In the genomic region with DNA sequence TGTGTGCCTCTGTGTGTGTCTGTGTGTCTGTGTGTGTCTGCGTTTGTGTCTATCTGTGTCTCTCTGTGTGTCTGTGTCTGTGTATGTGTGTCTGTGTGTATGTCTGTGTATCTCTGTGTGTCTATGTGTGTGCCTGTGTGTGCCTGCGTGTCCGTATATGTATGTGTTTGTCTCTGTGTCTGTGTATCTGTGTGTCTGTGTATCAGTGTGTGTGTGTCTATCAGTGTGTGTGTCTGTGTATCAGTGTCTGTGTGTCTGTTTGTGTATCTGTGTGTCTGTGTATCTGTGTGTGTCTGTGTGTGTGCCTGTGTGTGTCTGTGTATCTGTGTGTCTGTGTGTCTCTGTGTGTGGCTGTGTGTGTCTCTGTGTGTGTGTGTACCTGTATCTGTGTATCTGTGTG, we compare ENCODE assay signal across 28 cellular contexts. TPM values are rescaled to one million over a fixed set of nuclear protein-coding genes. Genes with fewer than 3 reads are reported as not detected.
A peak's percentile ranks its signal among the peaks of the same experiment; 100 is the strongest.
DNase-seq lines count a peak whose midpoint lies in the region; ATAC-seq, FAIRE-seq and TF ChIP-seq lines count a peak whose summit lies in the region.
"Had no signal": no experiment of that assay in that cellular context is flagged by ENCODE, and none has a peak within 500 bp of the region (broad histone marks: within the 10 kb centered on the region; RNA-seq: fewer than 3 reads in every experiment).

No MANE protein-coding gene starts in this region.

- H3K27me3 Mint-ChIP-seq in activated T-helper 17 cell treated with anti-CD3 and anti-CD28 coated beads, Interleukin-2, amount 50 U/mL, for 72 hours = no peaks in the 10 kb centered on the region
- H3K27me3 Mint-ChIP-seq: B cell had no signal

- TF ChIP-seq POLR2A in HepG2 (IDR thresholded peaks at IDR 0.05; ENCODE audit: insufficient read depth in 1 of 2, low read depth in 2 of 2, low read length in 2 of 2) = no peak
- TF ChIP-seq POLR2A in right lobe of liver (IDR thresholded peaks at IDR 0.05) = no peak

- no TSS peak for BruUV-seq in HepG2 (replicated peaks; lab: Mats Ljungman, UMichigan)

- H4K91ac ChIP-seq in neuronal stem cell (ENCODE audit: low read depth, low read length, poor library complexity) = no peak overlapping the region

- no peak overlapping the region for H3K4me3 Mint-ChIP-seq in activated T-helper 17 cell treated with anti-CD3 and anti-CD28 coated beads, Interleukin-2, amount 50 U/mL, for 72 hours
- H3K4me3 Mint-ChIP-seq: B cell; CD8-positive, alpha-beta T cell; GM23338 had no signal

- H2AK5ac ChIP-seq in neuronal stem cell (ENCODE audit: low read depth, low read length) = no peak overlapping the region

- H3K4me1 ChIP-seq in HepG2 (ENCODE audit: insufficient read depth, low read length) (peaks cover 16% of the 10 kb centered on the region), right lobe of liver (no peaks in the 10 kb centered on the region), neuronal stem cell (ENCODE audit: control insufficient read depth in 2 of 2, insufficient read depth in 1 of 2, low read depth in 1 of 2, low read length in 2 of 2) (peaks cover 1 to 5% of the 10 kb centered on the region in 2 donors)

- no peak overlapping the region for H3K14ac ChIP-seq in neuronal stem cell (ENCODE audit: low read length)

- H3K9ac ChIP-seq in HepG2 (ENCODE audit: insufficient read depth, low read depth, low read length) (no peak overlapping the region), neuronal stem cell (ENCODE audit: low read depth, low read length, poor library complexity) (no peak overlapping the region)

- no peaks in the 10 kb centered on the region for H3K79me2 ChIP-seq in HepG2 (ENCODE audit: insufficient read depth, low read length)

- no peaks in the 10 kb centered on the region for H3K9me3 Mint-ChIP-seq in activated T-helper 17 cell treated with anti-CD3 and anti-CD28 coated beads, Interleukin-2, amount 50 U/mL, for 72 hours
- H3K9me3 Mint-ChIP-seq: CD8-positive, alpha-beta T cell; GM23338 had no signal

- H3K4me2 ChIP-seq in HepG2 (ENCODE audit: low read depth, low read length) (0 out of 2 replicates have a peak overlapping the region, but pooled peaks have one; percentile 39), neuronal stem cell (ENCODE audit: insufficient read depth, low read length, poor library complexity, severe bottlenecking) (no peak overlapping the region)
- H3K4me2 ChIP-seq: GM23338 had no signal

- H3K4me1 Mint-ChIP-seq in activated T-helper 17 cell treated with anti-CD3 and anti-CD28 coated beads, Interleukin-2, amount 50 U/mL, for 72 hours = no peaks in the 10 kb centered on the region
- H3K4me1 Mint-ChIP-seq: B cell had no signal

- H3K18ac ChIP-seq in neuronal stem cell (ENCODE audit: low read length) = no peak overlapping the region

- no peak for DNase-seq in HepG2 (ENCODE audit: low spot score)
- no peak for DNase-seq in right lobe of liver
- no peak for DNase-seq in bronchial epithelial cell (ENCODE audit: low read depth)
- DNase-seq in neuronal stem cell (ENCODE audit: low spot score) = no peak
- no peak for DNase-seq in inferior parietal cortex (ENCODE audit: extremely low spot score)
- no peak for DNase-seq in SKM-1 treated with dmso at 0.1 percent for 144 hours (lab: John Stamatoyannopoulos, UW; ENCODE audit: unreplicated experiment)
- DNase-seq: CD8-positive, alpha-beta T cell; DMS 273 treated with DMSO at 0.1 percent for 48 hours; DMS79; GF-D8; Karpas-422; NCI-H1092; NCI-H1417 treated with DMSO at 0.1 percent for 48 hours; NCI-H1694 treated with DMSO at 0.1 percent for 48 hours; NCI-H2081; NCI-H2227 treated with DMSO at 0.1 percent for 48 hours; NCI-H69; SHP77 treated with DMSO at 0.1 percent for 48 hours had no signal

- H3K27me3 ChIP-seq in HepG2 (ENCODE audit: control insufficient read depth in 1 of 2, insufficient read depth in 2 of 2, low read length in 2 of 2) (0 out of 5 replicates have a peak, but pooled peaks cover 0 to 5% of the 10 kb centered on the region in 2 experiments), right lobe of liver (no peaks in the 10 kb centered on the region), bronchial epithelial cell (ENCODE audit: control insufficient read depth, insufficient read depth, low read length) (no peaks in the 10 kb centered on the region), neuronal stem cell (ENCODE audit: control insufficient read depth in 3 of 3, insufficient read depth in 3 of 3, low read depth in 1 of 3, low read length in 3 of 3) (no peaks in the 10 kb centered on the region)

- TF ChIP-seq EP300 in HepG2 (IDR thresholded peaks at IDR 0.05; ENCODE audit: low read depth in 2 of 2, low read length in 2 of 2) (no peak), HepG2 (CRISPR knock-in tag; IDR thresholded peaks at IDR 0.05; ENCODE audit: borderline replicate concordance) (no peak)

- ATAC-seq in HepG2 (no peak), right lobe of liver (no peak)
- no peak for ATAC-seq in activated T-helper 17 cell treated with anti-CD3 and anti-CD28 coated beads, Interleukin-2, amount 50 U/mL, for 72 hours (replicated peaks)
- ATAC-seq: CD8-positive, alpha-beta T cell; GM23338; Panc1 had no signal

- H3K9me3 ChIP-seq in HepG2 (ENCODE audit: low read length) = peaks cover 4% of the 10 kb centered on the region; the same call in 1 of the 2 replicates
- H3K9me3 ChIP-seq in right lobe of liver = no peaks in the 10 kb centered on the region
- no peaks in the 10 kb centered on the region for H3K9me3 ChIP-seq in neuronal stem cell (replicated peaks in 1 of 2; ENCODE audit: control insufficient read depth in 2 of 2, insufficient read depth in 1 of 2, low read depth in 1 of 2, low read length in 2 of 2)
- H3K9me3 ChIP-seq: HAP-1 had no signal

- H2BK5ac ChIP-seq in neuronal stem cell (ENCODE audit: low read length) = no peak overlapping the region

- no peak overlapping the region for H3K27ac Mint-ChIP-seq in activated T-helper 17 cell treated with anti-CD3 and anti-CD28 coated beads, Interleukin-2, amount 50 U/mL, for 72 hours
- H3K27ac Mint-ChIP-seq: B cell; CD8-positive, alpha-beta T cell; GM23338 had no signal

- no peak overlapping the region for H3K4ac ChIP-seq in neuronal stem cell (ENCODE audit: low read length)

- no peak overlapping the region for H4K8ac ChIP-seq in neuronal stem cell (ENCODE audit: low read depth, low read length)

- no peak for TF ChIP-seq CTCF in HepG2 (CRISPR knock-in tag; IDR thresholded peaks at IDR 0.05)
- TF ChIP-seq CTCF in right lobe of liver (IDR thresholded peaks at IDR 0.05) = no peak
- no peak for TF ChIP-seq CTCF in bronchial epithelial cell (IDR thresholded peaks at IDR 0.05; ENCODE audit: insufficient read depth, low read length, severe bottlenecking)

- no peak overlapping the region for H2AFZ ChIP-seq in HepG2 (ENCODE audit: low read length)
- H2AFZ ChIP-seq in neuronal stem cell (ENCODE audit: low read length) = peak overlapping the region; percentile 58

- H3K23ac ChIP-seq in neuronal stem cell (ENCODE audit: low read depth, low read length, poor library complexity) = no peak overlapping the region

- no peak for TF ChIP-seq RAD21 in HepG2 (CRISPR knock-in tag; IDR thresholded peaks at IDR 0.05)

- in situ Hi-C loops in HepG2 (cut with HindIII; ENCODE audit: extremely low pct_ligation_motif_present, low pct_unique_long_range_greater_than_20kb) = no loop called here

- CTCF ChIA-PET in HepG2 (lab: Yijun Ruan, JAX; ENCODE audit: low intra/inter-chr PET ratio, low total read pairs) = no interaction called here

- no peak overlapping the region for H2BK120ac ChIP-seq in neuronal stem cell (ENCODE audit: low read depth, low read length)

- H3K36me3 Mint-ChIP-seq in activated T-helper 17 cell treated with anti-CD3 and anti-CD28 coated beads, Interleukin-2, amount 50 U/mL, for 72 hours (ENCODE audit: low read depth) = no peaks in the 10 kb centered on the region
- H3K36me3 Mint-ChIP-seq: CD8-positive, alpha-beta T cell had no signal

- no peaks in the 10 kb centered on the region for H4K20me1 ChIP-seq in HepG2 (ENCODE audit: insufficient read depth, low read length)

- intact Hi-C loops in HepG2 (cut with micrococcal nuclease; ENCODE audit: unreplicated experiment) (no loop called here), right lobe of liver (cut with DNase I) (no loop called here)

- no peaks in the 10 kb centered on the region for H3K79me1 ChIP-seq in neuronal stem cell (ENCODE audit: low read depth, low read length)

- peak; percentile 49 for FAIRE-seq in HepG2 (lab: Jason Lieb, UNC)
- FAIRE-seq in bronchial epithelial cell (lab: Jason Lieb, UNC) = peak; percentile 91

- H3K4me3 ChIP-seq in HepG2 (replicated peaks in 1 of 3; ENCODE audit: insufficient read depth in 1 of 3, low read depth in 2 of 3, low read length in 3 of 3) (no peak overlapping the region), right lobe of liver (no peak overlapping the region), bronchial epithelial cell (ENCODE audit: low read depth, low read length) (no peak overlapping the region), neuronal stem cell (ENCODE audit: low read length in 2 of 2) (no peak overlapping the region)
- H3K4me3 ChIP-seq: GM23338, HAP-1 had no signal

- no peak overlapping the region for H2BK15ac ChIP-seq in neuronal stem cell (ENCODE audit: low read length)

- no peak overlapping the region for H2BK12ac ChIP-seq in neuronal stem cell (ENCODE audit: low read length)

- WGBS in HepG2 (ENCODE audit: low lambda C conversion rate) = 70% methylated on average over 3 of the region's 3 CpGs
- 83% methylated on average over 3 of the region's 3 CpGs for WGBS in right lobe of liver (ENCODE audit: insufficient coverage, low coverage, low lambda C conversion rate, missing lambda C conversion rate)
- WGBS in neuronal stem cell (ENCODE audit: extremely low coverage in 2 of 2, insufficient read length in 2 of 2, insufficient replicate concordance in 1 of 2), 2 donors = no CpG with 5 or more reads among the region's 3 CpGs

- H3K27ac ChIP-seq in HepG2 (ENCODE audit: extremely low read length, insufficient read depth, low read length) (no peak overlapping the region), right lobe of liver (no peak overlapping the region), neuronal stem cell (replicated peaks; ENCODE audit: low read length) (no peak overlapping the region)
- H3K27ac ChIP-seq: 22Rv1, C4-2B, RWPE1 had no signal

- POLR2A ChIA-PET in HepG2 (lab: Yijun Ruan, JAX) = no interaction called here

- H3K36me3 ChIP-seq in HepG2 (replicated peaks in 1 of 2; ENCODE audit: control insufficient read depth in 1 of 2, insufficient read depth in 2 of 2, low read length in 2 of 2) (no peaks in the 10 kb centered on the region), right lobe of liver (no peaks in the 10 kb centered on the region), bronchial epithelial cell (ENCODE audit: control insufficient read depth, insufficient read depth, low read length) (no peaks in the 10 kb centered on the region), neuronal stem cell (replicated peaks in 1 of 2; ENCODE audit: control insufficient read depth in 2 of 2, insufficient read depth in 2 of 2, low read length in 2 of 2) (no peaks in the 10 kb centered on the region)
- H3K36me3 ChIP-seq: HAP-1 had no signal

RNA-seq across cellular contexts. Expression of gene BCL2L14, which starts 23.1 kb away (rescaled TPM):
- total RNA-seq in HepG2 (2016; rRNA removed; fragmentation: Illumina TruSeq; extraction: Trizol) (0.11 and 0.28 TPM in 2 replicates), right lobe of liver (1 to 10 TPM in 1 of 6 experiments, under 1 TPM in 1, not detected in 4; 0.14 to 1.1 TPM), bronchial epithelial cell (under 0.01 TPM in 1 of 2 replicates, not detected in the other)
- 0.30 TPM in 1 of 2 replicates, not detected in the other for total RNA-seq in HepG2 (2016; cell fraction: cytosol; rRNA removed; fragmentation: Illumina TruSeq; extraction: Trizol; ENCODE audit: low read depth)
- total RNA-seq in HepG2 (2016; cell fraction: insoluble cytoplasmic fraction; rRNA removed; fragmentation: Illumina TruSeq; extraction: Trizol) = 0.22 and 0.32 TPM in 2 replicates
- 0.34 TPM in 1 of 2 replicates, not detected in the other for total RNA-seq in HepG2 (2016; cell fraction: membrane; rRNA removed; fragmentation: Illumina TruSeq; extraction: Trizol)
- total RNA-seq in HepG2 (2016; cell fraction: nucleus; rRNA removed; fragmentation: Illumina TruSeq; extraction: Trizol) = not detected in 2 replicates
- 0.22 TPM in 1 of 2 replicates, not detected in the other for polyA plus RNA-seq in HepG2 (2011; rRNA removed)
- 0.08 and 0.09 TPM in 2 replicates for polyA plus RNA-seq in HepG2 (2011; cell fraction: cytosol; rRNA removed)
- polyA plus RNA-seq in HepG2 (2011; cell fraction: nucleus; rRNA removed) = 0.21 TPM in 1 of 2 replicates, not detected in the other
- polyA plus RNA-seq in HepG2 (2012) = 0.07 and 0.24 TPM in 2 replicates
- not detected in 2 replicates for polyA plus RNA-seq in HepG2 (2016; cell fraction: cytosol; fragmentation: Illumina TruSeq; extraction: Trizol; ENCODE audit: low read depth)
- not detected in 2 replicates for polyA plus RNA-seq in HepG2 (2016; cell fraction: insoluble cytoplasmic fraction; fragmentation: Illumina TruSeq; extraction: Trizol; ENCODE audit: low read depth)
- not detected in 2 replicates for polyA plus RNA-seq in HepG2 (2016; cell fraction: membrane; fragmentation: Illumina TruSeq; extraction: Trizol; ENCODE audit: low read depth)
- polyA plus RNA-seq in HepG2 (2016; cell fraction: nucleus; fragmentation: Illumina TruSeq; extraction: Trizol; ENCODE audit: insufficient read depth, low read depth) = not detected in 2 replicates
- 0.35 TPM in 1 of 2 replicates, not detected in the other for polyA minus RNA-seq in HepG2 (2011; rRNA and poly(A)+ RNA removed; ENCODE audit: low replicate concordance)
- not detected in 2 replicates for polyA minus RNA-seq in HepG2 (2011; cell fraction: cytosol; rRNA and poly(A)+ RNA removed)
- polyA minus RNA-seq in HepG2 (2011; cell fraction: nucleus; rRNA and poly(A)+ RNA removed) = 0.52 TPM in 1 of 2 replicates, not detected in the other
- not detected for polyA plus RNA-seq in neuronal stem cell (2013, experiment 1 of 2)
- polyA plus RNA-seq in neuronal stem cell (2013, experiment 2 of 2) = not detected
- 1 to 10 TPM; 3.0 to 3.8 TPM for total RNA-seq in activated T-helper 17 cell treated with anti-CD3 and anti-CD28 coated beads, Interleukin-2, amount 50 U/mL, for 72 hours
- total RNA-seq: B cell, NCI-H460, OCI-LY7 had no signal
